Comparison of ENCODE assay signal across 8 cellular contexts in the genomic region with DNA sequence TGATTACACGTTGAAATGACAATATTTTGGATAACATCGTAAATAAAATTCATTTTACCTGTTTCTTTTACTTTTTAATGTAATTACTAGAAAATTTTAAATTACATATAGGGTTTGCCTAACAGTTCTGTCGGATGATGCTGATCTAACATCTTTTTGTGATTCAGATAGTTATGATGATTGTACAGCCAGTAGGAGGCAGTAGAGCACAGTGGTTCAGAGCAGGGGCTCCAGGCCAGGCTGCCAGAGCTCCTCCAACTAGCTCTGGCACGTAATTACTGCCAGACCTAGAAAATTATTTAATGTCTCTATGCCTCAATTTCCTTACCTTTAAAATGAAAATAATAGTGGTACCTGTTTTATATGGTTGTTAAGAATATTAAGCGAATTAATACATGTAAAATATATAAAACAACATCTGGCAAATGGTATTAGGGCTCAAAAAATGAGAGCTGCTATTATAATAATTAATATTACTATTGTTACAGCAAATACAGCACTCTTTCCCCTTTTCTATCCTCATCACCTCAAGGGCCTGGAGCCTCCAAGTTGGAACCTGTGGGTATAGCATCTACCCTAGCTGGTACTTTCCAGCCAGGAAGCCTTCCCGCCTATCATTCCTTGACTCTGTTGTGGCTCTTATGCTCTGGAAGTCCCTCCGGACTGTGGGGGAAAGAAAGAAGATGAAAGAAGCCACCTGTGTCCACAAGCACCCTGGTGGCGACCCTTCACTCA. TPM values are rescaled to one million over a fixed set of nuclear protein-coding genes. Genes with fewer than 3 reads are reported as not detected.
DNase-seq lines count a peak whose midpoint lies in the region; ATAC-seq and TF ChIP-seq lines count a peak whose summit lies in the region.

No MANE protein-coding gene starts in this region.

- H3K27ac Mint-ChIP-seq in T-cell (no peak overlapping the region), brain (peak overlapping the region in 1 of 5 experiments; percentile 24)

- H3K4me1 Mint-ChIP-seq in T-cell (no peaks in the 10 kb centered on the region), brain (peaks cover 25% of the 10 kb centered on the region)

- CTCF ChIA-PET in T-cell (lab: Charles Lee) = interaction anchor here (0.8 to 2.5 kb wide), 21 partner anchors 13 to 1114 kb away, joined by 3 to 21 read pairs (median 5); no protein-coding TSS in a partner anchor

- TF ChIP-seq CTCF in brain (conservative IDR thresholded peaks at IDR 0.05) = peak; percentile 88 to 90

- H3K4me3 Mint-ChIP-seq in T-cell (no peak overlapping the region), brain (no peak overlapping the region)

- ATAC-seq in HG02623 (IDR thresholded peaks at IDR 0.05; ENCODE audit: unreplicated experiment) = peak; percentile 84
- ATAC-seq in T-cell (replicated peaks in 1 of 4) = peak in 3 of 4 experiments; percentile 50 to 71 (median 52)

- POLR2A ChIA-PET in T-cell (lab: Charles Lee) = interaction anchor here in 1 of 2 donors (0.6 kb wide), 1 partner anchor 956 kb away, joined by 3 read pairs; no protein-coding TSS in a partner anchor

- H3K9me3 Mint-ChIP-seq in T-cell (no peaks in the 10 kb centered on the region), brain (peaks cover 0 to 4% (median 3%) of the 10 kb centered on the region in 5 experiments)

- peak; percentile 34 for DNase-seq in activated gamma-delta T cell treated with Interleukin-2 at 50 U/mL for 16 hours
- DNase-seq in activated gamma-delta T cell (lab: John Stamatoyannopoulos, UW) = no peak
- peak; percentile 4 for DNase-seq in NCI-H1105 (lab: John Stamatoyannopoulos, UW)
- peak in 32 of 34 experiments; percentile 8 to 63 (median 37) for DNase-seq in T-cell
- DNase-seq in iPS-NIHi11 (ENCODE audit: low spot score) = peak; percentile 78
- DNase-seq in stimulated activated CD4-positive, alpha-beta T cell treated with anti-CD3 and anti-CD28 coated beads, Interleukin-12 subunit alpha, Interleukin-12 subunit beta, amount 100 ng/mL, for 4 hours = peak; percentile 39

- H3K27me3 Mint-ChIP-seq in T-cell = peaks cover 5 to 19% of the 10 kb centered on the region in 2 donors
- peaks cover 8% of the 10 kb centered on the region for H3K27me3 Mint-ChIP-seq in brain

- H3K36me3 Mint-ChIP-seq in T-cell (no peaks in the 10 kb centered on the region), brain (peaks cover 4% of the 10 kb centered on the region)

RNA-seq across cellular contexts. Expression of gene PLA2R1, which starts 47.7 kb away (rescaled TPM):
- total RNA-seq in T-cell = under 1 TPM in 1 of 5 donors, not detected in 4; 0.20 TPM
- 0.19 TPM for polyA plus RNA-seq in brain (ENCODE audit: insufficient read depth, low read depth, low replicate concordance)
